Comparison of ENCODE assay signal across 8 cellular contexts in the genomic region with DNA sequence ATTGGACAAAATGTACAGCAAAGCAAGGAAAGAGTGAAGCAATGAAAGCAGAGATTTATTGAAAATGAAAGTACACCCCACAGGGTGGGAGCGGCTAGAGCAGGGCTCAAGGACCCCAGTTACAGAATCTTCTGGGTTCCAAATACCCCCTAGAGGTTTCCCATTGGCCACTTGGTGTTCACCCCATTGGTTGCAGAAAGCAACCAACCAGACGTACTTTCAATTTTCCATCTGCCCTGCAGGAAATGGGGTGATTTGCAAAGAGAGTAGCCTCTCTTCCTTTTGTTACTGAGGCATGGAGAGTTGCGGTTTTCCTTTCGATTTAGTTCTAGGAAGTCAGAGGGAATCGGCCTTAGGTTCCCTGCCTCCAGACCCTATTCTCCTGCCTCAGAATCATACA. TPM values are rescaled to one million over a fixed set of nuclear protein-coding genes. Genes with fewer than 3 reads are reported as not detected.
DNase-seq lines count a peak whose midpoint lies in the region; ATAC-seq, FAIRE-seq and TF ChIP-seq lines count a peak whose summit lies in the region.

No MANE protein-coding gene starts in this region.

- no peak for ATAC-seq in GM19467 (IDR thresholded peaks at IDR 0.05; ENCODE audit: unreplicated experiment)

- no peaks in the 10 kb centered on the region for H3K27me3 ChIP-seq in Peyer's patch
- H3K27me3 ChIP-seq in endocrine pancreas (ENCODE audit: control insufficient read depth, insufficient read depth, low read length), result no peaks in the 10 kb centered on the region
- H3K27me3 ChIP-seq in ovary, result no peaks in the 10 kb centered on the region

- H3K27me3 Mint-ChIP-seq in activated T-cell treated with anti-CD3 and anti-CD28 coated beads, Interleukin-2, amount 50 U/mL, for 24 hours, result no peaks in the 10 kb centered on the region

- TF ChIP-seq CTCF in Peyer's patch (IDR thresholded peaks at IDR 0.05) (peak in 3 of 6 experiments; percentile 19 to 30 (median 20)), ovary (IDR thresholded peaks at IDR 0.05) (no peak)

- H3K27ac ChIP-seq in Peyer's patch, result peak overlapping the region; percentile 55 to 97 (median 95)
- H3K27ac ChIP-seq in ovary, result peak overlapping the region in 1 of 2 donors; percentile 44

- TF ChIP-seq EP300 in ovary (IDR thresholded peaks at IDR 0.05), result no peak

- 18 to 25% (median 19%) methylated on average over 5 of the region's 5 CpGs for WGBS in ovary, 3 donors

- peaks cover 62% of the 10 kb centered on the region for H3K36me3 Mint-ChIP-seq in activated T-cell treated with anti-CD3 and anti-CD28 coated beads, Interleukin-2, amount 50 U/mL, for 24 hours (ENCODE audit: low read depth)

- H3K4me3 Mint-ChIP-seq in activated T-cell treated with anti-CD3 and anti-CD28 coated beads, Interleukin-2, amount 50 U/mL, for 24 hours, result peak overlapping the region; percentile 91

- DNase-seq in activated T-cell treated with anti-CD3 and anti-CD28 coated beads, Interleukin-2, amount 50 U/mL, for 24 hours, result no peak
- no peak for DNase-seq in activated T-cell treated with anti-CD3 and anti-CD28 coated beads, Interleukin-2, amount 50 U/mL, for 48 hours
- DNase-seq in Peyer's patch (peak in 2 of 3 donors; percentile 33 to 59), ovary (no peak), frontal cortex (ENCODE audit: low spot score in 2 of 2) (no peak)
- DNase-seq in effector CD4-positive, alpha-beta T cell, result no peak

- H3K4me3 ChIP-seq in Peyer's patch (peak overlapping the region; percentile 1 to 82 (median 53)), endocrine pancreas (ENCODE audit: control insufficient read depth, insufficient read depth, low read length) (peak overlapping the region; percentile 43), ovary (peak overlapping the region; percentile 5)

- FAIRE-seq in frontal cortex (lab: Jason Lieb, UNC), result no peak

- no peak overlapping the region for H3K9ac ChIP-seq in endocrine pancreas (ENCODE audit: control insufficient read depth, insufficient read depth, low read length)

- H3K36me3 ChIP-seq in Peyer's patch, result peaks cover 0 to 31% (median 0%) of the 10 kb centered on the region in 3 donors
- H3K36me3 ChIP-seq in endocrine pancreas (ENCODE audit: control insufficient read depth, insufficient read depth, low read length), result no peaks in the 10 kb centered on the region
- no peaks in the 10 kb centered on the region for H3K36me3 ChIP-seq in ovary

- H3K9me3 ChIP-seq in Peyer's patch (no peaks in the 10 kb centered on the region), endocrine pancreas (ENCODE audit: control insufficient read depth, low read length) (no peaks in the 10 kb centered on the region), ovary (no peaks in the 10 kb centered on the region)

- intact Hi-C loops in ovary (cut with DNase I), result no loop called here

- TF ChIP-seq POLR2A in Peyer's patch (IDR thresholded peaks at IDR 0.05) (no peak), ovary (IDR thresholded peaks at IDR 0.05) (no peak)

- H3K9me3 Mint-ChIP-seq in activated T-cell treated with anti-CD3 and anti-CD28 coated beads, Interleukin-2, amount 50 U/mL, for 24 hours, result no peaks in the 10 kb centered on the region

- H3K4me1 ChIP-seq in Peyer's patch (peaks cover 0 to 65% (median 17%) of the 10 kb centered on the region in 4 donors), endocrine pancreas (ENCODE audit: control insufficient read depth, insufficient read depth, low read length) (peaks cover 3% of the 10 kb centered on the region), ovary (ENCODE audit: insufficient read depth) (peaks cover 13% of the 10 kb centered on the region)

- peaks cover 70% of the 10 kb centered on the region for H3K4me1 Mint-ChIP-seq in activated T-cell treated with anti-CD3 and anti-CD28 coated beads, Interleukin-2, amount 50 U/mL, for 24 hours (ENCODE audit: low read depth)

- peak overlapping the region; percentile 95 for H3K27ac Mint-ChIP-seq in activated T-cell treated with anti-CD3 and anti-CD28 coated beads, Interleukin-2, amount 50 U/mL, for 24 hours

RNA-seq across cellular contexts. Expression of gene PML, which starts 2.4 kb away (rescaled TPM):
- total RNA-seq in Peyer's patch (100 to 1,000 TPM in 1 of 4 donors, 10 to 100 TPM in 3; 52.4 to 116 (median 82.9) TPM), ovary (10 to 100 TPM; 37.4 to 60.8 (median 51.7) TPM), frontal cortex (3.7 TPM)
- polyA plus RNA-seq in ovary, result 10 to 100 TPM; 20.7 to 26.0 TPM

RNA-seq across cellular contexts. Expression of gene STOML1, which starts 4.8 kb away (rescaled TPM):
- total RNA-seq in Peyer's patch, result 10 to 100 TPM in 3 of 4 donors, not detected in 1; 10.9 to 24.5 (median 13.5) TPM
- total RNA-seq in ovary, result 10 to 100 TPM in 5 of 7 donors, 1 to 10 TPM in 2; 6.0 to 22.9 (median 13.3) TPM
- 10 to 100 TPM in 1 of 2 donors, 1 to 10 TPM in 1; 2.1 to 12.1 TPM for polyA plus RNA-seq in ovary
- 24.1 TPM for total RNA-seq in frontal cortex

Comparison
In these comparisons a context has a peak if more than half of its experiments do, and no peak if none do; other contexts are left out.
1. DNase-seq: peak in Peyer's patch (2 of 3); none in activated T-cell treated with anti-CD3 and anti-CD28 coated beads, Interleukin-2, amount 50 U/mL, for 24 hours (single experiment), activated T-cell treated with anti-CD3 and anti-CD28 coated beads, Interleukin-2, amount 50 U/mL, for 48 hours (0 of 2), ovary (0 of 5), frontal cortex (0 of 2) and effector CD4-positive, alpha-beta T cell (single experiment).
2. Peak in every context shown above with its lines, with median percentiles within 50 percentile points of each other: H3K4me3 ChIP-seq.